Comparison of ENCODE assay signal across 8 cellular contexts in the genomic region with DNA sequence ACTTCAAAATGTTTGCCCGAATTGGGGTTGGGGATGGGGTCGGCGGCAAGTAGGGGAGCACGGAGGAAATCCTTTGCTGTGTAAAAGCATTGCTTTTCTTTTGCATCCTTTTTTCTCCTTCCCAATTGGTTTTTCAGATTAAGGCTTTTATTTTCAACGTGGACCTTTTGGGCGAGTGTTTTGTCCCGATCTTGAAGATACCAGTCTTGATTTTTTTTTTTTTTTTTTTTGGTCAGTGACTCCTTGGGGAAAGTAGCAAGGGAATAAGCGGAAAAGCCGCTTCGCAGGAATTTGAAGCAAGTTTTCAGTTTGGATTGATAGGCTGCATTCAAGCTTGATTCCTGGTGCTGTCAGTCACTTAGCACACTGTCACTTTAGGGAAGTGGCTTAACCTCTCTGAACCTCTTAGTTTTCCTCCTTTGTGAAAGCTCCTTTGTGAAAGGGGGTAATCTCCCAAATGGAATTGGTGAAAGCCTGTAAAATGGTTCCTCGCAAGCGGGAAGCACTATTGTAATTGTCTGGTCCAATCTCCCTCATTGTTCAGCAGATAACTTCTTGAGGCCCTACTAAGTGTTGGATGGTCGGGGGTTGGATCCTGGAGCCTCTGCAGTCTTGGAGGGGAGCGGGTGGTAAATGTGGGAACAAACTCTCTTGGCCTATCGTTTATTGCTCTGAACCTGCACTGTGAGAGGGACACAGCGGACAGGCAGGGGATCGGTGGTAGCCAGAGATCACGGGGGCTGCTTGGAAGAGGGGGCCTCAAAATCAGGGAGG. TPM values are rescaled to one million over a fixed set of nuclear protein-coding genes. Genes with fewer than 3 reads are reported as not detected.
DNase-seq lines count a peak whose midpoint lies in the region; ATAC-seq and TF ChIP-seq lines count a peak whose summit lies in the region.

No MANE protein-coding gene starts in this region.

- H3K9me2 ChIP-seq in GM23248 (ENCODE audit: insufficient read depth) = no peaks in the 10 kb centered on the region

- H3K36me3 ChIP-seq in GM23248 (ENCODE audit: low read depth) (no peaks in the 10 kb centered on the region), OCI-LY3 (replicated peaks; ENCODE audit: low read depth, low read length) (peaks cover 10% of the 10 kb centered on the region), neuron (ENCODE audit: insufficient read depth, low read length) (peaks cover 7% of the 10 kb centered on the region)

- H2AFZ ChIP-seq in GM23248 = peak overlapping the region; percentile 76
- peak overlapping the region; percentile 50 for H2AFZ ChIP-seq in OCI-LY3 (ENCODE audit: low read depth, low read length)
- H2AFZ ChIP-seq in neuron (ENCODE audit: low read depth, low read length) = peak overlapping the region; percentile 75

- H4K20me1 ChIP-seq in GM23248 (ENCODE audit: insufficient read depth) = no peaks in the 10 kb centered on the region
- peaks cover 33% of the 10 kb centered on the region for H4K20me1 ChIP-seq in OCI-LY3 (ENCODE audit: insufficient read depth, low read length)

- ATAC-seq in effector memory CD8-positive, alpha-beta T cell (replicated peaks) = no peak
- ATAC-seq in omental fat pad (ENCODE audit: low FRiP score) (no peak), GM19035 (IDR thresholded peaks at IDR 0.05; ENCODE audit: unreplicated experiment) (no peak), left lobe of liver (no peak)

- no peaks in the 10 kb centered on the region for H3K9me3 Mint-ChIP-seq in effector memory CD8-positive, alpha-beta T cell

- H3K4me3 ChIP-seq in GM23248 = peak overlapping the region; percentile 95
- H3K4me3 ChIP-seq in OCI-LY3 (ENCODE audit: low read length) = peak overlapping the region; percentile 90
- peak overlapping the region; percentile 100 for H3K4me3 ChIP-seq in neuron (ENCODE audit: low read length)

- in situ Hi-C loops in GM23248 (cut with MboI) = no loop called here

- DNase-seq in GM23248 (peak; percentile 45), omental fat pad (ENCODE audit: low spot score) (no peak), A172 (ENCODE audit: low spot score) (no peak), left lobe of liver (ENCODE audit: low spot score) (no peak)
- DNase-seq in effector memory CD8-positive, alpha-beta T cell = no peak

- H3K9me3 ChIP-seq in GM23248 (ENCODE audit: low read depth) (no peaks in the 10 kb centered on the region), OCI-LY3 (ENCODE audit: insufficient read depth, low read length) (no peaks in the 10 kb centered on the region), neuron (ENCODE audit: low read length) (no peaks in the 10 kb centered on the region)

- peak overlapping the region; percentile 85 to 88 for H3K4me3 Mint-ChIP-seq in effector memory CD8-positive, alpha-beta T cell

- peak overlapping the region; percentile 91 to 94 for H3K27ac Mint-ChIP-seq in effector memory CD8-positive, alpha-beta T cell

- no peaks in the 10 kb centered on the region for H3K27me3 ChIP-seq in GM23248 (replicated peaks; ENCODE audit: insufficient read depth)
- no peaks in the 10 kb centered on the region for H3K27me3 ChIP-seq in OCI-LY3 (ENCODE audit: low read depth, low read length)
- H3K27me3 ChIP-seq in neuron (ENCODE audit: insufficient read depth, low read length) = no peaks in the 10 kb centered on the region

- H3K27ac ChIP-seq in GM23248 (peak overlapping the region; percentile 75), OCI-LY3 (ENCODE audit: low read length) (peak overlapping the region; percentile 75)

- H3F3A ChIP-seq in GM23248 (ENCODE audit: insufficient read depth) = peaks cover 7% of the 10 kb centered on the region; the same call in 1 of the 2 replicates

- peaks cover 10% of the 10 kb centered on the region for H3K36me3 Mint-ChIP-seq in effector memory CD8-positive, alpha-beta T cell (ENCODE audit: insufficient read depth)

- TF ChIP-seq CTCF in OCI-LY3 (IDR thresholded peaks at IDR 0.05; ENCODE audit: low read depth, low read length) (no peak), omental fat pad (IDR thresholded peaks at IDR 0.05) (no peak)

- peaks cover 24 to 27% of the 10 kb centered on the region in 2 donors for H3K4me1 Mint-ChIP-seq in effector memory CD8-positive, alpha-beta T cell (ENCODE audit: low read depth in 2 of 2)

- H3K79me2 ChIP-seq in GM23248 (ENCODE audit: insufficient read depth) (peaks cover 64% of the 10 kb centered on the region), OCI-LY3 (ENCODE audit: low read length) (peaks cover 68% of the 10 kb centered on the region)

- H3K4me1 ChIP-seq in GM23248 (ENCODE audit: insufficient read depth) = no peaks in the 10 kb centered on the region; the same call in 1 of the 2 replicates
- H3K4me1 ChIP-seq in OCI-LY3 (ENCODE audit: low read length) = peaks cover 18% of the 10 kb centered on the region
- peaks cover 8% of the 10 kb centered on the region for H3K4me1 ChIP-seq in neuron (ENCODE audit: insufficient read depth, low read length)

- H3K9ac ChIP-seq in GM23248 (peak overlapping the region; percentile 91), OCI-LY3 (ENCODE audit: low read length) (peak overlapping the region; percentile 94)

- WGBS in GM23248 (ENCODE audit: low coverage in 1 of 2, low lambda C conversion rate in 2 of 2, missing lambda C conversion rate in 2 of 2), 2 experiments = 15 to 19% methylated on average over 18 of the region's 18 CpGs

- no peaks in the 10 kb centered on the region for H3K27me3 Mint-ChIP-seq in effector memory CD8-positive, alpha-beta T cell

- H3K4me2 ChIP-seq in GM23248 (ENCODE audit: unreplicated experiment) (peak overlapping the region; percentile 96), OCI-LY3 (ENCODE audit: low read length) (peak overlapping the region; percentile 89)

RNA-seq across cellular contexts. Expression of a gene that starts 1.1 kb away (rescaled TPM):
- 44.0 and 57.8 TPM in 2 replicates for total RNA-seq in GM23248 (2014; rRNA removed; shearing (Covaris generic))
- 35.3 and 37.1 TPM in 2 replicates for polyA plus RNA-seq in GM23248 (2016; fragmentation: Nextera tagmentation; extraction: Ambion mirVana)
- total RNA-seq in omental fat pad (10 to 100 TPM; 42.4 to 89.9 (median 57.8) TPM), left lobe of liver (29.6 TPM)
- 130 and 194 TPM in 2 replicates for total RNA-seq in A172 (2014; rRNA removed; shearing (Covaris generic))

RNA-seq across cellular contexts. Expression of a gene that starts 33.3 kb away (rescaled TPM):
- total RNA-seq in GM23248 (2014; rRNA removed; shearing (Covaris generic)) = 37.6 and 57.5 TPM in 2 replicates
- polyA plus RNA-seq in GM23248 (2016; fragmentation: Nextera tagmentation; extraction: Ambion mirVana) = 20.3 and 20.8 TPM in 2 replicates
- 10 to 100 TPM; 14.7 to 22.1 (median 20.3) TPM for total RNA-seq in omental fat pad
- total RNA-seq in A172 (2014; rRNA removed; shearing (Covaris generic)) = 45.6 and 56.0 TPM in 2 replicates
- 17.2 TPM for total RNA-seq in left lobe of liver

RNA-seq across cellular contexts. Expression of a gene that starts 33.5 kb away (rescaled TPM):
- total RNA-seq in GM23248 (2014; rRNA removed; shearing (Covaris generic)) = 114 and 140 TPM in 2 replicates
- polyA plus RNA-seq in GM23248 (2016; fragmentation: Nextera tagmentation; extraction: Ambion mirVana) = 57.3 and 61.5 TPM in 2 replicates
- total RNA-seq in omental fat pad = 10 to 100 TPM; 31.0 to 52.4 (median 39.1) TPM
- total RNA-seq in A172 (2014; rRNA removed; shearing (Covaris generic)) = 59.4 and 72.8 TPM in 2 replicates
- 27.9 TPM for total RNA-seq in left lobe of liver
